In genomic region chr17:76268991-76269981, GRCh38 we compare ENCODE assay signal across 8 cellular contexts. TPM values are rescaled to one million over a fixed set of nuclear protein-coding genes. Genes with fewer than 3 reads are reported as not detected.
A peak's percentile ranks its signal among the peaks of the same experiment; 100 is the strongest.
DNase-seq lines count a peak whose midpoint lies in the region; ATAC-seq and TF ChIP-seq lines count a peak whose summit lies in the region.

No MANE protein-coding gene starts in this region.

- H3K27ac ChIP-seq in left lung (peak overlapping the region; percentile 90 to 93), thyroid gland (peak overlapping the region in 2 of 3 donors; percentile 89 to 95)

- no peaks in the 10 kb centered on the region for H3K27me3 Mint-ChIP-seq in activated naive CD4-positive, alpha-beta T cell treated with anti-CD3 and anti-CD28 coated beads, Interleukin-2, amount 50 U/mL, for 24 hours
- H3K27me3 Mint-ChIP-seq in activated CD8-positive, alpha-beta T cell treated with anti-CD3 and anti-CD28 coated beads, Interleukin-2, amount 10 ng/mL, durations not matched to agents 7 days and 5 days (ENCODE audit: low read depth): no peaks in the 10 kb centered on the region

- POLR2A ChIA-PET in activated CD8-positive, alpha-beta T cell treated with anti-CD3 and anti-CD28 coated beads, Interleukin-2, amount 10 ng/mL, durations not matched to agents 7 days and 5 days (lab: Charles Lee): interaction anchor here (0.6 to 16.8 kb wide), 25 partner anchors 10 to 493 kb away, joined by 3 to 807 read pairs (median 5); partner anchors contain the start of genes EXOC7, FOXJ1, PRPSAP1 and RNF157

- H3K4me3 Mint-ChIP-seq in activated naive CD4-positive, alpha-beta T cell treated with anti-CD3 and anti-CD28 coated beads, Interleukin-2, amount 50 U/mL, for 24 hours: peak overlapping the region; percentile 91
- H3K4me3 Mint-ChIP-seq in activated CD8-positive, alpha-beta T cell treated with anti-CD3 and anti-CD28 coated beads, Interleukin-2, amount 10 ng/mL, durations not matched to agents 7 days and 5 days: peak overlapping the region; percentile 95

- H3K36me3 ChIP-seq in left lung (peaks cover 0 to 21% of the 10 kb centered on the region in 2 donors), thyroid gland (peaks cover 9 to 14% of the 10 kb centered on the region in 2 donors)

- H3K4me1 Mint-ChIP-seq in activated naive CD4-positive, alpha-beta T cell treated with anti-CD3 and anti-CD28 coated beads, Interleukin-2, amount 50 U/mL, for 24 hours: peaks cover 48% of the 10 kb centered on the region
- peaks cover 55% of the 10 kb centered on the region for H3K4me1 Mint-ChIP-seq in activated CD8-positive, alpha-beta T cell treated with anti-CD3 and anti-CD28 coated beads, Interleukin-2, amount 10 ng/mL, durations not matched to agents 7 days and 5 days (ENCODE audit: low read depth)

- peak overlapping the region; percentile 99 for H3K27ac Mint-ChIP-seq in activated naive CD4-positive, alpha-beta T cell treated with anti-CD3 and anti-CD28 coated beads, Interleukin-2, amount 50 U/mL, for 24 hours
- H3K27ac Mint-ChIP-seq in activated CD8-positive, alpha-beta T cell treated with anti-CD3 and anti-CD28 coated beads, Interleukin-2, amount 10 ng/mL, durations not matched to agents 7 days and 5 days: peak overlapping the region; percentile 99

- H3K9me3 ChIP-seq in left lung (no peaks in the 10 kb centered on the region), thyroid gland (no peaks in the 10 kb centered on the region)

- CTCF ChIA-PET in activated CD8-positive, alpha-beta T cell treated with anti-CD3 and anti-CD28 coated beads, Interleukin-2, amount 10 ng/mL, durations not matched to agents 7 days and 5 days (lab: Charles Lee): interaction anchor here (0.8 to 10.9 kb wide), 9 partner anchors 10 to 148 kb away, joined by 3 to 112 read pairs (median 8); no protein-coding TSS in a partner anchor

- H3K9me3 Mint-ChIP-seq in activated naive CD4-positive, alpha-beta T cell treated with anti-CD3 and anti-CD28 coated beads, Interleukin-2, amount 50 U/mL, for 24 hours: no peaks in the 10 kb centered on the region
- no peaks in the 10 kb centered on the region for H3K9me3 Mint-ChIP-seq in activated CD8-positive, alpha-beta T cell treated with anti-CD3 and anti-CD28 coated beads, Interleukin-2, amount 10 ng/mL, durations not matched to agents 7 days and 5 days (ENCODE audit: insufficient read depth)

- H3K4me1 ChIP-seq in left lung: peaks cover 43 to 85% of the 10 kb centered on the region in 2 donors
- peaks cover 48 to 61% of the 10 kb centered on the region in 2 donors for H3K4me1 ChIP-seq in thyroid gland

- TF ChIP-seq POLR2A in thyroid gland (IDR thresholded peaks at IDR 0.05): no peak

- ATAC-seq in activated CD8-positive, alpha-beta T cell treated with anti-CD3 and anti-CD28 coated beads, Interleukin-2, amount 10 ng/mL, durations not matched to agents 7 days and 5 days: no peak
- ATAC-seq in left lung: no peak
- no peak for ATAC-seq in activated CD4-positive, CD25-positive, alpha-beta regulatory T cell treated with anti-CD3 and anti-CD28 coated beads, Interleukin-2, amount 50 U/mL, for 24 hours

- H3K36me3 Mint-ChIP-seq in activated naive CD4-positive, alpha-beta T cell treated with anti-CD3 and anti-CD28 coated beads, Interleukin-2, amount 50 U/mL, for 24 hours: peaks cover 7% of the 10 kb centered on the region
- H3K36me3 Mint-ChIP-seq in activated CD8-positive, alpha-beta T cell treated with anti-CD3 and anti-CD28 coated beads, Interleukin-2, amount 10 ng/mL, durations not matched to agents 7 days and 5 days (ENCODE audit: low read depth): peaks cover 57% of the 10 kb centered on the region

- intact Hi-C loops in left lung (cut with DNase I) (no loop called here), thyroid gland (cut with DNase I) (no loop called here)

- DNase-seq in activated naive CD4-positive, alpha-beta T cell treated with anti-CD3 and anti-CD28 coated beads, Interleukin-2, amount 50 U/mL, for 16 hours: no peak
- DNase-seq in activated CD8-positive, alpha-beta T cell treated with anti-CD3 and anti-CD28 coated beads, Interleukin-2, amount 10 ng/mL, durations not matched to agents 7 days and 5 days: peak; percentile 49
- DNase-seq in left lung: no peak
- DNase-seq in thyroid gland: peak in 1 of 2 donors; percentile 35
- DNase-seq in GM19238 (ENCODE audit: insufficient read length, low spot score): no peak
- no peak for DNase-seq in amygdala (lab: John Stamatoyannopoulos, UW)

- TF ChIP-seq CTCF in left lung (IDR thresholded peaks at IDR 0.05) (no peak), thyroid gland (IDR thresholded peaks at IDR 0.05) (no peak)

- no peaks in the 10 kb centered on the region for H3K27me3 ChIP-seq in left lung
- no peaks in the 10 kb centered on the region for H3K27me3 ChIP-seq in thyroid gland

- H3K4me3 ChIP-seq in left lung: peak overlapping the region in 1 of 2 donors; percentile 88
- H3K4me3 ChIP-seq in thyroid gland (replicated peaks in 1 of 3): no peak overlapping the region

- WGBS in thyroid gland, 2 donors: 63 to 79% methylated on average over 11 to 12 of the region's 12 CpGs

RNA-seq across cellular contexts. Expression of gene UBALD2, which starts 4.1 kb away (rescaled TPM):
- 100 to 1,000 TPM; 318 to 359 TPM for total RNA-seq in activated CD8-positive, alpha-beta T cell treated with anti-CD3 and anti-CD28 coated beads, Interleukin-2, amount 10 ng/mL, durations not matched to agents 7 days and 5 days
- total RNA-seq in left lung (10 to 100 TPM; 45.7 to 52.7 TPM), thyroid gland (10 to 100 TPM in 3 of 4 donors, 1 to 10 TPM in 1; 9.8 to 54.2 (median 22.9) TPM)

RNA-seq across cellular contexts. Expression of gene RNF157, which starts 29.0 kb away (rescaled TPM):
- 100 to 1,000 TPM; 150 to 165 TPM for total RNA-seq in activated CD8-positive, alpha-beta T cell treated with anti-CD3 and anti-CD28 coated beads, Interleukin-2, amount 10 ng/mL, durations not matched to agents 7 days and 5 days
- total RNA-seq in left lung (1 to 10 TPM in 1 of 2 donors, under 1 TPM in 1; 0.79 to 1.4 TPM), thyroid gland (1 to 10 TPM; 1.7 to 6.6 (median 4.7) TPM)

RNA-seq across cellular contexts. Expression of gene QRICH2, which starts 38.8 kb away (rescaled TPM):
- total RNA-seq in activated CD8-positive, alpha-beta T cell treated with anti-CD3 and anti-CD28 coated beads, Interleukin-2, amount 10 ng/mL, durations not matched to agents 7 days and 5 days: 1 to 10 TPM; 3.7 to 4.8 TPM
- total RNA-seq in left lung: 1 to 10 TPM; 2.8 to 3.3 TPM
- total RNA-seq in thyroid gland: 10 to 100 TPM in 2 of 4 donors, 1 to 10 TPM in 2; 6.6 to 14.3 (median 9.9) TPM

Comparison
In these comparisons a context has a peak if more than half of its experiments do, and no peak if none do; other contexts are left out.
1. RNA of gene UBALD2, which starts 4.1 kb away (total RNA-seq): 318 to 359 TPM in activated CD8-positive, alpha-beta T cell treated with anti-CD3 and anti-CD28 coated beads, Interleukin-2, amount 10 ng/mL, durations not matched to agents 7 days and 5 days; 45.7 to 52.7 TPM in left lung and 9.8 to 54.2 TPM in thyroid gland; every median in the first group is over 4 times any median in the second.
2. RNA of gene RNF157, which starts 29.0 kb away (total RNA-seq): 150 to 165 TPM in activated CD8-positive, alpha-beta T cell treated with anti-CD3 and anti-CD28 coated beads, Interleukin-2, amount 10 ng/mL, durations not matched to agents 7 days and 5 days; 1.7 to 6.6 TPM in thyroid gland and 0.79 to 1.4 TPM in left lung; every median in the first group is over 10 times any median in the second.